1 cellular context compared by ENCODE assay signal in the genomic region with DNA sequence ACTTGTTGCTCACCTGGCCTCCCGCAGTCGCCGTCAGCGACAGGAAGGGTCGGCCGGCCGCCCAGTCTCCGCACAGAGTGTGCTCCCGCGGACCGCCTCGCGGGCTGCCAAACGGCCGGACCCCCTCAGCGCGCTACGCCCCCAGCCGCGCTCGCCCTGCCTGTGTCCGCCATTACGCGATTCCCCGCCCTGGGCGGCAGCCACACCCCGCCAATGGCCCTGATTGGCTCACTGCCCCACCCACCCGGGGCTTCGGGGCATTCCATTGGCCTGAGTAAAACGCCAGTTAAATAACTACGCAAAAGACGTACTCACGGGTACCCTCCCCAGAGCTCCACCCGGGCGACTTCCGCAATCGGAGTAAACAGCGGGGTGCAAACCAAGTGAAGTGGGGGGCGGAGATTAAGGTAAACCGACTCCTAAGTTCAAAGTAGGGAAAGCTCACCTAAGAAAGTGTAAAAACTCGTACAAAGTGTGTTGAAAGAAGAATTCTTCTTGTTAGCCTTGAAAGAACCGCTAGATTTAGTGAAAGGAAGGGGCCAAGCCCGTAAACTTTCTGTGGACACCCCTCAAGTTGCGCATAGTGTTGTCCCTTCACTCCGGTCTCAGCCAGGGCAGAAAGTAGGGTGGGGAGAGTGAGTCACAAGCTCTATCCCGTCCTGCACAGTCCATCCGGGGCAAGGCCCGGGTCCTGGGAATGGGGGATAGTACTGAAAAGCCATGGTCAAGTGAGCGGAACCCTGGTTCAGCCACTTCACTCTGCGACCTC.
TF ChIP-seq lines count a peak whose summit lies in the region.

A gene with protein sequence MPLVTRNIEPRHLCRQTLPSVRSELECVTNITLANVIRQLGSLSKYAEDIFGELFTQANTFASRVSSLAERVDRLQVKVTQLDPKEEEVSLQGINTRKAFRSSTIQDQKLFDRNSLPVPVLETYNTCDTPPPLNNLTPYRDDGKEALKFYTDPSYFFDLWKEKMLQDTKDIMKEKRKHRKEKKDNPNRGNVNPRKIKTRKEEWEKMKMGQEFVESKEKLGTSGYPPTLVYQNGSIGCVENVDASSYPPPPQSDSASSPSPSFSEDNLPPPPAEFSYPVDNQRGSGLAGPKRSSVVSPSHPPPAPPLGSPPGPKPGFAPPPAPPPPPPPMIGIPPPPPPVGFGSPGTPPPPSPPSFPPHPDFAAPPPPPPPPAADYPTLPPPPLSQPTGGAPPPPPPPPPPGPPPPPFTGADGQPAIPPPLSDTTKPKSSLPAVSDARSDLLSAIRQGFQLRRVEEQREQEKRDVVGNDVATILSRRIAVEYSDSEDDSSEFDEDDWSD (minus strand): TSS at position 195 of the 769 bp plus-strand sequence. CDS start 61,277 bp downstream, outside the sequence.

TF ChIP-seq in K562, 482 proteins besides CTCF, POLR2A, EP300 and RAD21 (continued from another document and continues in another):
- TF ChIP-seq, protein P1, sequence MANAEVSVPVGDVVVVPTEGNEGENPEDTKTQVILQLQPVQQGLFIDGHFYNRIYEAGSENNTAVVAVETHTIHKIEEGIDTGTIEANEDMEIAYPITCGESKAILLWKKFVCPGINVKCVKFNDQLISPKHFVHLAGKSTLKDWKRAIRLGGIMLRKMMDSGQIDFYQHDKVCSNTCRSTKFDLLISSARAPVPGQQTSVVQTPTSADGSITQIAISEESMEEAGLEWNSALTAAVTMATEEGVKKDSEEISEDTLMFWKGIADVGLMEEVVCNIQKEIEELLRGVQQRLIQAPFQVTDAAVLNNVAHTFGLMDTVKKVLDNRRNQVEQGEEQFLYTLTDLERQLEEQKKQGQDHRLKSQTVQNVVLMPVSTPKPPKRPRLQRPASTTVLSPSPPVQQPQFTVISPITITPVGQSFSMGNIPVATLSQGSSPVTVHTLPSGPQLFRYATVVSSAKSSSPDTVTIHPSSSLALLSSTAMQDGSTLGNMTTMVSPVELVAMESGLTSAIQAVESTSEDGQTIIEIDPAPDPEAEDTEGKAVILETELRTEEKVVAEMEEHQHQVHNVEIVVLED (CRISPR knock-in tag; IDR thresholded peaks at IDR 0.05), result peak; percentile 47; the same call in 1 of the 2 replicates
- TF ChIP-seq ZNF324 (CRISPR knock-in tag; IDR thresholded peaks at IDR 0.05) (peak; percentile 49; the same call in 1 of the 2 replicates), ERF (CRISPR knock-in tag; IDR thresholded peaks at IDR 0.05) (peak; percentile 86; the same call in 1 of the 2 replicates), YBX1 (IDR thresholded peaks at IDR 0.05) (no peak), TCFL5 (CRISPR knock-in tag; conservative IDR thresholded peaks at IDR 0.05) (no peak), HDAC1 (IDR thresholded peaks at IDR 0.05) (peak in 1 of 2 experiments; percentile 85; a peak in 2 of 4 replicates), CREBBP (IDR thresholded peaks at IDR 0.05; ENCODE audit: low read depth, low read length) (no peak), ZNF408 (CRISPR knock-in tag; IDR thresholded peaks at IDR 0.05; ENCODE audit: low read depth) (no peak), OTX1 (CRISPR knock-in tag; IDR thresholded peaks at IDR 0.05) (no peak; the same call in 1 of the 2 replicates), MTA1 (IDR thresholded peaks at IDR 0.05; ENCODE audit: borderline replicate concordance) (peak; percentile 89), ZBTB7A (IDR thresholded peaks at IDR 0.05; ENCODE audit: borderline replicate concordance, control insufficient read depth, low read depth, low read length) (peak; percentile 98), ZBED1 (IDR thresholded peaks at IDR 0.05) (no peak), TAF15 (IDR thresholded peaks at IDR 0.05; ENCODE audit: low read depth, low read length) (peak; percentile 97; the same call in 1 of the 2 replicates), ZNF76 (CRISPR knock-in tag; IDR thresholded peaks at IDR 0.05; ENCODE audit: borderline replicate concordance) (no peak), RUNX1 (IDR thresholded peaks at IDR 0.05; ENCODE audit: low read depth) (no peak), CBX3 (IDR thresholded peaks at IDR 0.05; ENCODE audit: borderline replicate concordance in 1 of 2, low read length in 2 of 2) (no peak), RBM17 (IDR thresholded peaks at IDR 0.05; ENCODE audit: borderline replicate concordance, low read depth, low read length) (no peak), NFE2L1 (tag; IDR thresholded peaks at IDR 0.05; ENCODE audit: borderline replicate concordance, low read depth) (no peak), NR2C2 (CRISPR knock-in tag; IDR thresholded peaks at IDR 0.05) (peak; percentile 49; the same call in 1 of the 2 replicates), NR2C2 (tag; IDR thresholded peaks at IDR 0.05) (peak; percentile 85), ZNF79 (CRISPR knock-in tag; IDR thresholded peaks at IDR 0.05; ENCODE audit: low read depth) (no peak), ETV1 (tag; conservative IDR thresholded peaks at IDR 0.05; ENCODE audit: low read depth) (peak; percentile 53; the same call in 1 of the 2 replicates), NFE2 (IDR thresholded peaks at IDR 0.05; ENCODE audit: low read depth) (no peak), SMAD4 (CRISPR knock-in tag; conservative IDR thresholded peaks at IDR 0.05) (0 out of 2 replicates have a peak, but pooled peaks have one; percentile 3), RFX1 (IDR thresholded peaks at IDR 0.05) (peak; percentile 52; the same call in 1 of the 2 replicates), SNRNP70 (optimal IDR thresholded peaks at IDR 0.05; ENCODE audit: low read depth, low read length) (no peak), ZNF24 (IDR thresholded peaks at IDR 0.05) (peak; percentile 100), ZNF274 (IDR thresholded peaks at IDR 0.05; ENCODE audit: borderline replicate concordance, low read depth, low read length) (no peak), TEAD2 (tag; IDR thresholded peaks at IDR 0.05) (no peak), SMARCE1 (IDR thresholded peaks at IDR 0.05) (no peak; the same call in none of the 2 replicates), TFAM (CRISPR knock-in tag; conservative IDR thresholded peaks at IDR 0.05) (no peak), HLTF (IDR thresholded peaks at IDR 0.05) (no peak), GTF2E2 (tag; IDR thresholded peaks at IDR 0.05) (peak; percentile 76; the same call in 1 of the 2 replicates), RHOXF2B (CRISPR knock-in tag; conservative IDR thresholded peaks at IDR 0.05) (0 out of 2 replicates have a peak, but pooled peaks have one; percentile 67), DIDO1 (tag; IDR thresholded peaks at IDR 0.05; ENCODE audit: low read depth) (no peak), ARHGAP35 (IDR thresholded peaks at IDR 0.05; ENCODE audit: partially characterized antibody) (peak; percentile 75), ZNF224 (CRISPR knock-in tag; IDR thresholded peaks at IDR 0.05) (no peak), PHTF2 (CRISPR knock-in tag; IDR thresholded peaks at IDR 0.05) (no peak), MYNN (IDR thresholded peaks at IDR 0.05) (no peak), MYNN (CRISPR knock-in tag; IDR thresholded peaks at IDR 0.05) (no peak), FOXJ2 (tag; IDR thresholded peaks at IDR 0.05) (peak; percentile 92), HDAC2 (IDR thresholded peaks at IDR 0.05) (no peak)
- TF ChIP-seq, protein P2, sequence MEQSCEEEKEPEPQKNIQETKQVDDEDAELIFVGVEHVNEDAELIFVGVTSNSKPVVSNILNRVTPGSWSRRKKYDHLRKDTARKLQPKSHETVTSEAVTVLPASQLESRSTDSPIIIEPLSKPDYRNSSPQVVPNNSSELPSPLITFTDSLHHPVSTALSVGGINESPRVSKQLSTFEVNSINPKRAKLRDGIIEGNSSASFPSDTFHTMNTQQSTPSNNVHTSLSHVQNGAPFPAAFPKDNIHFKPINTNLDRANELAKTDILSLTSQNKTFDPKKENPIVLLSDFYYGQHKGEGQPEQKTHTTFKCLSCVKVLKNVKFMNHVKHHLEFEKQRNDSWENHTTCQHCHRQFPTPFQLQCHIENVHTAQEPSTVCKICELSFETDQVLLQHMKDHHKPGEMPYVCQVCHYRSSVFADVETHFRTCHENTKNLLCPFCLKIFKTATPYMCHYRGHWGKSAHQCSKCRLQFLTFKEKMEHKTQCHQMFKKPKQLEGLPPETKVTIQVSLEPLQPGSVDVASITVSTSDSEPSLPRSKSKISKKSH (CRISPR knock-in tag; IDR thresholded peaks at IDR 0.05), result no peak
- TF ChIP-seq, protein P3, sequence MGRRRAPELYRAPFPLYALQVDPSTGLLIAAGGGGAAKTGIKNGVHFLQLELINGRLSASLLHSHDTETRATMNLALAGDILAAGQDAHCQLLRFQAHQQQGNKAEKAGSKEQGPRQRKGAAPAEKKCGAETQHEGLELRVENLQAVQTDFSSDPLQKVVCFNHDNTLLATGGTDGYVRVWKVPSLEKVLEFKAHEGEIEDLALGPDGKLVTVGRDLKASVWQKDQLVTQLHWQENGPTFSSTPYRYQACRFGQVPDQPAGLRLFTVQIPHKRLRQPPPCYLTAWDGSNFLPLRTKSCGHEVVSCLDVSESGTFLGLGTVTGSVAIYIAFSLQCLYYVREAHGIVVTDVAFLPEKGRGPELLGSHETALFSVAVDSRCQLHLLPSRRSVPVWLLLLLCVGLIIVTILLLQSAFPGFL (CRISPR knock-in tag; IDR thresholded peaks at IDR 0.05), result no peak
- TF ChIP-seq, protein P4, sequence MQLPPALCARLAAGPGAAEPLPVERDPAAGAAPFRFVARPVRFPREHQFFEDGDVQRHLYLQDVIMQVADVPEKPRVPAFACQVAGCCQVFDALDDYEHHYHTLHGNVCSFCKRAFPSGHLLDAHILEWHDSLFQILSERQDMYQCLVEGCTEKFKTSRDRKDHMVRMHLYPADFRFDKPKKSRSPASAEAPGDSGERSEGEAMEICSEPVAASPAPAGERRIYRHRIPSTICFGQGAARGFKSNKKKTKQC (CRISPR knock-in tag; IDR thresholded peaks at IDR 0.05), result peak; percentile 66; the same call in 1 of the 2 replicates
- TF ChIP-seq, protein P5, sequence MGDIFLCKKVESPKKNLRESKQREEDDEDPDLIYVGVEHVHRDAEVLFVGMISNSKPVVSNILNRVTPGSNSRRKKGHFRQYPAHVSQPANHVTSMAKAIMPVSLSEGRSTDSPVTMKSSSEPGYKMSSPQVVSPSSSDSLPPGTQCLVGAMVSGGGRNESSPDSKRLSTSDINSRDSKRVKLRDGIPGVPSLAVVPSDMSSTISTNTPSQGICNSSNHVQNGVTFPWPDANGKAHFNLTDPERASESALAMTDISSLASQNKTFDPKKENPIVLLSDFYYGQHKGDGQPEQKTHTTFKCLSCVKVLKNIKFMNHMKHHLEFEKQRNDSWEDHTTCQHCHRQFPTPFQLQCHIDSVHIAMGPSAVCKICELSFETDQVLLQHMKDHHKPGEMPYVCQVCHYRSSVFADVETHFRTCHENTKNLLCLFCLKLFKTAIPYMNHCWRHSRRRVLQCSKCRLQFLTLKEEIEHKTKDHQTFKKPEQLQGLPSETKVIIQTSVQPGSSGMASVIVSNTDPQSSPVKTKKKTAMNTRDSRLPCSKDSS (IDR thresholded peaks at IDR 0.05; ENCODE audit: low read depth, partially characterized antibody), result no peak
- TF ChIP-seq, protein P6, sequence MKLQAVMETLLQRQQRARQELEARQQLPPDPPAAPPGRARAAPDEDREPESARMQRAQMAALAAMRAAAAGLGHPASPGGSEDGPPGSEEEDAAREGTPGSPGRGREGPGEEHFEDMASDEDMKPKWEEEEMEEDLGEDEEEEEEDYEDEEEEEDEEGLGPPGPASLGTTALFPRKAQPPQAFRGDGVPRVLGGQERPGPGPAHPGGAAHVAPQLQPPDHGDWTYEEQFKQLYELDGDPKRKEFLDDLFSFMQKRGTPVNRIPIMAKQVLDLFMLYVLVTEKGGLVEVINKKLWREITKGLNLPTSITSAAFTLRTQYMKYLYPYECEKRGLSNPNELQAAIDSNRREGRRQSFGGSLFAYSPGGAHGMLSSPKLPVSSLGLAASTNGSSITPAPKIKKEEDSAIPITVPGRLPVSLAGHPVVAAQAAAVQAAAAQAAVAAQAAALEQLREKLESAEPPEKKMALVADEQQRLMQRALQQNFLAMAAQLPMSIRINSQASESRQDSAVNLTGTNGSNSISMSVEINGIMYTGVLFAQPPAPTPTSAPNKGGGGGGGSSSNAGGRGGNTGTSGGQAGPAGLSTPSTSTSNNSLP (IDR thresholded peaks at IDR 0.05; ENCODE audit: borderline replicate concordance, low read depth, low read length), result no peak; the same call in 1 of the 2 replicates
- TF ChIP-seq, protein P7, sequence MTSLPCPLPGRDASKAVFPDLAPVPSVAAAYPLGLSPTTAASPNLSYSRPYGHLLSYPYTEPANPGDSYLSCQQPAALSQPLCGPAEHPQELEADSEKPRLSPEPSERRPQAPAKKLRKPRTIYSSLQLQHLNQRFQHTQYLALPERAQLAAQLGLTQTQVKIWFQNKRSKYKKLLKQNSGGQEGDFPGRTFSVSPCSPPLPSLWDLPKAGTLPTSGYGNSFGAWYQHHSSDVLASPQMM (CRISPR knock-in tag; IDR thresholded peaks at IDR 0.05), result no peak
- TF ChIP-seq, protein P8, sequence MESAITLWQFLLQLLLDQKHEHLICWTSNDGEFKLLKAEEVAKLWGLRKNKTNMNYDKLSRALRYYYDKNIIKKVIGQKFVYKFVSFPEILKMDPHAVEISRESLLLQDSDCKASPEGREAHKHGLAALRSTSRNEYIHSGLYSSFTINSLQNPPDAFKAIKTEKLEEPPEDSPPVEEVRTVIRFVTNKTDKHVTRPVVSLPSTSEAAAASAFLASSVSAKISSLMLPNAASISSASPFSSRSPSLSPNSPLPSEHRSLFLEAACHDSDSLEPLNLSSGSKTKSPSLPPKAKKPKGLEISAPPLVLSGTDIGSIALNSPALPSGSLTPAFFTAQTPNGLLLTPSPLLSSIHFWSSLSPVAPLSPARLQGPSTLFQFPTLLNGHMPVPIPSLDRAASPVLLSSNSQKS (CRISPR knock-in tag; IDR thresholded peaks at IDR 0.05), result no peak
